ENCODE assay signal across 1 cellular context in the genomic region with DNA sequence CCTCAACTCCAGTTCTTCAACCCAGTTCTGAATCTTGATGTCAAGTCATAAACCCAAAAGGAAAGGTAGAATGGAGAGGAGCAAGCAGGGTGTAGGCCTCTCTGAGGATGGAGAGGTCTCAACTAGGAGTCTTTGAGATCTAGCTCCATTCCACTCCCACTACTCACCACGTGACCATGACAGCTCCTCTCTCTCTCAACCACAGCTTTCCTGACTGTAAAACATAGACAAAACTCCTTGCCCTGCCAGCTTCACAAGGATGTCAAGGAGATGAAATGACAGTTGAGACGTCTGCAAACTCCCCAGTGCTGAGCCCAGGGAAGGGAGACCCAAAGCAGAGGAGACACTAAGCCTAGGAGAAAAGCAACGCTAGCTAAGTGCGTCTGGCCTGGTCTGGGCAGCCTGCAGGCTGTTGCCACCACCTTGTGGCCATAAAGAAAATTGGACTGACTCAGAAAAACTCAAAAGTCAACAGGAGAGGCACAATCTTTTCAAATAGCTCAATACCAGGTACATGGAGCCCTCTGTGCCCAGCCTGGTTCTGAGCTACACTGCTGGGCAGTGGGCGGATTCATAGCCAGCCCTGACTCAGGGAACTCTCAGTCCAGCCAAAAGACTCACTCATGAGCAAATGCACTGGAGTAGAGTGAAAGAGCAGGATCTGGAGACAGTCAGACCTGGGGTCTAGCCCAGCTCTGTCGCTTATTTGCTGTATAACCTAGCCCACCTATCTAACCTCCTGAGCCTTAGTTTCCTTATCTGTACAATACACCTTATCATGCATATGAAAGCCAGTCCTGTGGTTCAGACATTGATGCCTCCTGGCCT.
TF ChIP-seq lines count a peak whose summit lies in the region.

No MANE protein-coding gene starts in this region.

TF ChIP-seq in WTC11, 78 proteins besides CTCF, POLR2A, EP300 and RAD21 (continued from another document):
- TF ChIP-seq, protein P1, sequence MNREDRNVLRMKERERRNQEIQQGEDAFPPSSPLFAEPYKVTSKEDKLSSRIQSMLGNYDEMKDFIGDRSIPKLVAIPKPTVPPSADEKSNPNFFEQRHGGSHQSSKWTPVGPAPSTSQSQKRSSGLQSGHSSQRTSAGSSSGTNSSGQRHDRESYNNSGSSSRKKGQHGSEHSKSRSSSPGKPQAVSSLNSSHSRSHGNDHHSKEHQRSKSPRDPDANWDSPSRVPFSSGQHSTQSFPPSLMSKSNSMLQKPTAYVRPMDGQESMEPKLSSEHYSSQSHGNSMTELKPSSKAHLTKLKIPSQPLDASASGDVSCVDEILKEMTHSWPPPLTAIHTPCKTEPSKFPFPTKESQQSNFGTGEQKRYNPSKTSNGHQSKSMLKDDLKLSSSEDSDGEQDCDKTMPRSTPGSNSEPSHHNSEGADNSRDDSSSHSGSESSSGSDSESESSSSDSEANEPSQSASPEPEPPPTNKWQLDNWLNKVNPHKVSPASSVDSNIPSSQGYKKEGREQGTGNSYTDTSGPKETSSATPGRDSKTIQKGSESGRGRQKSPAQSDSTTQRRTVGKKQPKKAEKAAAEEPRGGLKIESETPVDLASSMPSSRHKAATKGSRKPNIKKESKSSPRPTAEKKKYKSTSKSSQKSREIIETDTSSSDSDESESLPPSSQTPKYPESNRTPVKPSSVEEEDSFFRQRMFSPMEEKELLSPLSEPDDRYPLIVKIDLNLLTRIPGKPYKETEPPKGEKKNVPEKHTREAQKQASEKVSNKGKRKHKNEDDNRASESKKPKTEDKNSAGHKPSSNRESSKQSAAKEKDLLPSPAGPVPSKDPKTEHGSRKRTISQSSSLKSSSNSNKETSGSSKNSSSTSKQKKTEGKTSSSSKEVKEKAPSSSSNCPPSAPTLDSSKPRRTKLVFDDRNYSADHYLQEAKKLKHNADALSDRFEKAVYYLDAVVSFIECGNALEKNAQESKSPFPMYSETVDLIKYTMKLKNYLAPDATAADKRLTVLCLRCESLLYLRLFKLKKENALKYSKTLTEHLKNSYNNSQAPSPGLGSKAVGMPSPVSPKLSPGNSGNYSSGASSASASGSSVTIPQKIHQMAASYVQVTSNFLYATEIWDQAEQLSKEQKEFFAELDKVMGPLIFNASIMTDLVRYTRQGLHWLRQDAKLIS (CRISPR knock-in tag; IDR thresholded peaks at IDR 0.05; ENCODE audit: borderline replicate concordance): no peak
- no peak for TF ChIP-seq ZNF219 (CRISPR knock-in tag; IDR thresholded peaks at IDR 0.05; ENCODE audit: borderline replicate concordance)
- no peak for TF ChIP-seq ZNF423 (CRISPR knock-in tag; IDR thresholded peaks at IDR 0.05)
- TF ChIP-seq RORB (CRISPR knock-in tag; IDR thresholded peaks at IDR 0.05): no peak
- TF ChIP-seq, protein P2, sequence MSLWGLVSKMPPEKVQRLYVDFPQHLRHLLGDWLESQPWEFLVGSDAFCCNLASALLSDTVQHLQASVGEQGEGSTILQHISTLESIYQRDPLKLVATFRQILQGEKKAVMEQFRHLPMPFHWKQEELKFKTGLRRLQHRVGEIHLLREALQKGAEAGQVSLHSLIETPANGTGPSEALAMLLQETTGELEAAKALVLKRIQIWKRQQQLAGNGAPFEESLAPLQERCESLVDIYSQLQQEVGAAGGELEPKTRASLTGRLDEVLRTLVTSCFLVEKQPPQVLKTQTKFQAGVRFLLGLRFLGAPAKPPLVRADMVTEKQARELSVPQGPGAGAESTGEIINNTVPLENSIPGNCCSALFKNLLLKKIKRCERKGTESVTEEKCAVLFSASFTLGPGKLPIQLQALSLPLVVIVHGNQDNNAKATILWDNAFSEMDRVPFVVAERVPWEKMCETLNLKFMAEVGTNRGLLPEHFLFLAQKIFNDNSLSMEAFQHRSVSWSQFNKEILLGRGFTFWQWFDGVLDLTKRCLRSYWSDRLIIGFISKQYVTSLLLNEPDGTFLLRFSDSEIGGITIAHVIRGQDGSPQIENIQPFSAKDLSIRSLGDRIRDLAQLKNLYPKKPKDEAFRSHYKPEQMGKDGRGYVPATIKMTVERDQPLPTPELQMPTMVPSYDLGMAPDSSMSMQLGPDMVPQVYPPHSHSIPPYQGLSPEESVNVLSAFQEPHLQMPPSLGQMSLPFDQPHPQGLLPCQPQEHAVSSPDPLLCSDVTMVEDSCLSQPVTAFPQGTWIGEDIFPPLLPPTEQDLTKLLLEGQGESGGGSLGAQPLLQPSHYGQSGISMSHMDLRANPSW (CRISPR knock-in tag; conservative IDR thresholded peaks at IDR 0.05; ENCODE audit: low read depth): no peak
- TF ChIP-seq ZNF138 (CRISPR knock-in tag; conservative IDR thresholded peaks at IDR 0.05): no peak
- TF ChIP-seq, protein P3, sequence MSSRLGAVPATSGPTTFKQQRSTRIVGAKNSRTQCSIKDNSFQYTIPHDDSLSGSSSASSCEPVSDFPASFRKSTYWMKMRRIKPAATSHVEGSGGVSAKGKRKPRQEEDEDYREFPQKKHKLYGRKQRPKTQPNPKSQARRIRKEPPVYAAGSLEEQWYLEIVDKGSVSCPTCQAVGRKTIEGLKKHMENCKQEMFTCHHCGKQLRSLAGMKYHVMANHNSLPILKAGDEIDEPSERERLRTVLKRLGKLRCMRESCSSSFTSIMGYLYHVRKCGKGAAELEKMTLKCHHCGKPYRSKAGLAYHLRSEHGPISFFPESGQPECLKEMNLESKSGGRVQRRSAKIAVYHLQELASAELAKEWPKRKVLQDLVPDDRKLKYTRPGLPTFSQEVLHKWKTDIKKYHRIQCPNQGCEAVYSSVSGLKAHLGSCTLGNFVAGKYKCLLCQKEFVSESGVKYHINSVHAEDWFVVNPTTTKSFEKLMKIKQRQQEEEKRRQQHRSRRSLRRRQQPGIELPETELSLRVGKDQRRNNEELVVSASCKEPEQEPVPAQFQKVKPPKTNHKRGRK (CRISPR knock-in tag; IDR thresholded peaks at IDR 0.05; ENCODE audit: borderline replicate concordance): no peak
- TF ChIP-seq, protein P4, sequence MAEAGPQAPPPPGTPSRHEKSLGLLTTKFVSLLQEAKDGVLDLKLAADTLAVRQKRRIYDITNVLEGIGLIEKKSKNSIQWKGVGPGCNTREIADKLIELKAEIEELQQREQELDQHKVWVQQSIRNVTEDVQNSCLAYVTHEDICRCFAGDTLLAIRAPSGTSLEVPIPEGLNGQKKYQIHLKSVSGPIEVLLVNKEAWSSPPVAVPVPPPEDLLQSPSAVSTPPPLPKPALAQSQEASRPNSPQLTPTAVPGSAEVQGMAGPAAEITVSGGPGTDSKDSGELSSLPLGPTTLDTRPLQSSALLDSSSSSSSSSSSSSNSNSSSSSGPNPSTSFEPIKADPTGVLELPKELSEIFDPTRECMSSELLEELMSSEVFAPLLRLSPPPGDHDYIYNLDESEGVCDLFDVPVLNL (CRISPR knock-in tag; IDR thresholded peaks at IDR 0.05; ENCODE audit: borderline replicate concordance, low read depth): no peak
- no peak for TF ChIP-seq SOX15 (CRISPR knock-in tag; IDR thresholded peaks at IDR 0.05)
- TF ChIP-seq MXD4 (CRISPR knock-in tag; IDR thresholded peaks at IDR 0.05; ENCODE audit: borderline replicate concordance): no peak
- TF ChIP-seq, protein P5, sequence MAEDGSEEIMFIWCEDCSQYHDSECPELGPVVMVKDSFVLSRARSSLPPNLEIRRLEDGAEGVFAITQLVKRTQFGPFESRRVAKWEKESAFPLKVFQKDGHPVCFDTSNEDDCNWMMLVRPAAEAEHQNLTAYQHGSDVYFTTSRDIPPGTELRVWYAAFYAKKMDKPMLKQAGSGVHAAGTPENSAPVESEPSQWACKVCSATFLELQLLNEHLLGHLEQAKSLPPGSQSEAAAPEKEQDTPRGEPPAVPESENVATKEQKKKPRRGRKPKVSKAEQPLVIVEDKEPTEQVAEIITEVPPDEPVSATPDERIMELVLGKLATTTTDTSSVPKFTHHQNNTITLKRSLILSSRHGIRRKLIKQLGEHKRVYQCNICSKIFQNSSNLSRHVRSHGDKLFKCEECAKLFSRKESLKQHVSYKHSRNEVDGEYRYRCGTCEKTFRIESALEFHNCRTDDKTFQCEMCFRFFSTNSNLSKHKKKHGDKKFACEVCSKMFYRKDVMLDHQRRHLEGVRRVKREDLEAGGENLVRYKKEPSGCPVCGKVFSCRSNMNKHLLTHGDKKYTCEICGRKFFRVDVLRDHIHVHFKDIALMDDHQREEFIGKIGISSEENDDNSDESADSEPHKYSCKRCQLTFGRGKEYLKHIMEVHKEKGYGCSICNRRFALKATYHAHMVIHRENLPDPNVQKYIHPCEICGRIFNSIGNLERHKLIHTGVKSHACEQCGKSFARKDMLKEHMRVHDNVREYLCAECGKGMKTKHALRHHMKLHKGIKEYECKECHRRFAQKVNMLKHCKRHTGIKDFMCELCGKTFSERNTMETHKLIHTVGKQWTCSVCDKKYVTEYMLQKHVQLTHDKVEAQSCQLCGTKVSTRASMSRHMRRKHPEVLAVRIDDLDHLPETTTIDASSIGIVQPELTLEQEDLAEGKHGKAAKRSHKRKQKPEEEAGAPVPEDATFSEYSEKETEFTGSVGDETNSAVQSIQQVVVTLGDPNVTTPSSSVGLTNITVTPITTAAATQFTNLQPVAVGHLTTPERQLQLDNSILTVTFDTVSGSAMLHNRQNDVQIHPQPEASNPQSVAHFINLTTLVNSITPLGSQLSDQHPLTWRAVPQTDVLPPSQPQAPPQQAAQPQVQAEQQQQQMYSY (CRISPR knock-in tag; IDR thresholded peaks at IDR 0.05): no peak
- TF ChIP-seq, protein P6, sequence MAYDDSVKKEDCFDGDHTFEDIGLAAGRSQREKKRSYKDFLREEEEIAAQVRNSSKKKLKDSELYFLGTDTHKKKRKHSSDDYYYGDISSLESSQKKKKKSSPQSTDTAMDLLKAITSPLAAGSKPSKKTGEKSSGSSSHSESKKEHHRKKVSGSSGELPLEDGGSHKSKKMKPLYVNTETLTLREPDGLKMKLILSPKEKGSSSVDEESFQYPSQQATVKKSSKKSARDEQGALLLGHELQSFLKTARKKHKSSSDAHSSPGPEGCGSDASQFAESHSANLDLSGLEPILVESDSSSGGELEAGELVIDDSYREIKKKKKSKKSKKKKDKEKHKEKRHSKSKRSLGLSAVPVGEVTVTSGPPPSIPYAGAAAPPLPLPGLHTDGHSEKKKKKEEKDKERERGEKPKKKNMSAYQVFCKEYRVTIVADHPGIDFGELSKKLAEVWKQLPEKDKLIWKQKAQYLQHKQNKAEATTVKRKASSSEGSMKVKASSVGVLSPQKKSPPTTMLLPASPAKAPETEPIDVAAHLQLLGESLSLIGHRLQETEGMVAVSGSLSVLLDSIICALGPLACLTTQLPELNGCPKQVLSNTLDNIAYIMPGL (CRISPR knock-in tag; IDR thresholded peaks at IDR 0.05): no peak
- no peak for TF ChIP-seq TCF7 (CRISPR knock-in tag; IDR thresholded peaks at IDR 0.05; ENCODE audit: low read depth)
- TF ChIP-seq, protein P7, sequence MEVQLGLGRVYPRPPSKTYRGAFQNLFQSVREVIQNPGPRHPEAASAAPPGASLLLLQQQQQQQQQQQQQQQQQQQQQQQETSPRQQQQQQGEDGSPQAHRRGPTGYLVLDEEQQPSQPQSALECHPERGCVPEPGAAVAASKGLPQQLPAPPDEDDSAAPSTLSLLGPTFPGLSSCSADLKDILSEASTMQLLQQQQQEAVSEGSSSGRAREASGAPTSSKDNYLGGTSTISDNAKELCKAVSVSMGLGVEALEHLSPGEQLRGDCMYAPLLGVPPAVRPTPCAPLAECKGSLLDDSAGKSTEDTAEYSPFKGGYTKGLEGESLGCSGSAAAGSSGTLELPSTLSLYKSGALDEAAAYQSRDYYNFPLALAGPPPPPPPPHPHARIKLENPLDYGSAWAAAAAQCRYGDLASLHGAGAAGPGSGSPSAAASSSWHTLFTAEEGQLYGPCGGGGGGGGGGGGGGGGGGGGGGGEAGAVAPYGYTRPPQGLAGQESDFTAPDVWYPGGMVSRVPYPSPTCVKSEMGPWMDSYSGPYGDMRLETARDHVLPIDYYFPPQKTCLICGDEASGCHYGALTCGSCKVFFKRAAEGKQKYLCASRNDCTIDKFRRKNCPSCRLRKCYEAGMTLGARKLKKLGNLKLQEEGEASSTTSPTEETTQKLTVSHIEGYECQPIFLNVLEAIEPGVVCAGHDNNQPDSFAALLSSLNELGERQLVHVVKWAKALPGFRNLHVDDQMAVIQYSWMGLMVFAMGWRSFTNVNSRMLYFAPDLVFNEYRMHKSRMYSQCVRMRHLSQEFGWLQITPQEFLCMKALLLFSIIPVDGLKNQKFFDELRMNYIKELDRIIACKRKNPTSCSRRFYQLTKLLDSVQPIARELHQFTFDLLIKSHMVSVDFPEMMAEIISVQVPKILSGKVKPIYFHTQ (CRISPR knock-in tag; IDR thresholded peaks at IDR 0.05): no peak
- no peak for TF ChIP-seq CREB1 (CRISPR knock-in tag; IDR thresholded peaks at IDR 0.05)
- TF ChIP-seq, protein P8, sequence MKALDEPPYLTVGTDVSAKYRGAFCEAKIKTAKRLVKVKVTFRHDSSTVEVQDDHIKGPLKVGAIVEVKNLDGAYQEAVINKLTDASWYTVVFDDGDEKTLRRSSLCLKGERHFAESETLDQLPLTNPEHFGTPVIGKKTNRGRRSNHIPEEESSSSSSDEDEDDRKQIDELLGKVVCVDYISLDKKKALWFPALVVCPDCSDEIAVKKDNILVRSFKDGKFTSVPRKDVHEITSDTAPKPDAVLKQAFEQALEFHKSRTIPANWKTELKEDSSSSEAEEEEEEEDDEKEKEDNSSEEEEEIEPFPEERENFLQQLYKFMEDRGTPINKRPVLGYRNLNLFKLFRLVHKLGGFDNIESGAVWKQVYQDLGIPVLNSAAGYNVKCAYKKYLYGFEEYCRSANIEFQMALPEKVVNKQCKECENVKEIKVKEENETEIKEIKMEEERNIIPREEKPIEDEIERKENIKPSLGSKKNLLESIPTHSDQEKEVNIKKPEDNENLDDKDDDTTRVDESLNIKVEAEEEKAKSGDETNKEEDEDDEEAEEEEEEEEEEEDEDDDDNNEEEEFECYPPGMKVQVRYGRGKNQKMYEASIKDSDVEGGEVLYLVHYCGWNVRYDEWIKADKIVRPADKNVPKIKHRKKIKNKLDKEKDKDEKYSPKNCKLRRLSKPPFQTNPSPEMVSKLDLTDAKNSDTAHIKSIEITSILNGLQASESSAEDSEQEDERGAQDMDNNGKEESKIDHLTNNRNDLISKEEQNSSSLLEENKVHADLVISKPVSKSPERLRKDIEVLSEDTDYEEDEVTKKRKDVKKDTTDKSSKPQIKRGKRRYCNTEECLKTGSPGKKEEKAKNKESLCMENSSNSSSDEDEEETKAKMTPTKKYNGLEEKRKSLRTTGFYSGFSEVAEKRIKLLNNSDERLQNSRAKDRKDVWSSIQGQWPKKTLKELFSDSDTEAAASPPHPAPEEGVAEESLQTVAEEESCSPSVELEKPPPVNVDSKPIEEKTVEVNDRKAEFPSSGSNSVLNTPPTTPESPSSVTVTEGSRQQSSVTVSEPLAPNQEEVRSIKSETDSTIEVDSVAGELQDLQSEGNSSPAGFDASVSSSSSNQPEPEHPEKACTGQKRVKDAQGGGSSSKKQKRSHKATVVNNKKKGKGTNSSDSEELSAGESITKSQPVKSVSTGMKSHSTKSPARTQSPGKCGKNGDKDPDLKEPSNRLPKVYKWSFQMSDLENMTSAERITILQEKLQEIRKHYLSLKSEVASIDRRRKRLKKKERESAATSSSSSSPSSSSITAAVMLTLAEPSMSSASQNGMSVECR (CRISPR knock-in tag; IDR thresholded peaks at IDR 0.05; ENCODE audit: borderline replicate concordance): no peak
- TF ChIP-seq JUN (CRISPR knock-in tag; IDR thresholded peaks at IDR 0.05): no peak
- no peak for TF ChIP-seq ZNF396 (CRISPR knock-in tag; IDR thresholded peaks at IDR 0.05; ENCODE audit: borderline replicate concordance)
